In the genomic region with DNA sequence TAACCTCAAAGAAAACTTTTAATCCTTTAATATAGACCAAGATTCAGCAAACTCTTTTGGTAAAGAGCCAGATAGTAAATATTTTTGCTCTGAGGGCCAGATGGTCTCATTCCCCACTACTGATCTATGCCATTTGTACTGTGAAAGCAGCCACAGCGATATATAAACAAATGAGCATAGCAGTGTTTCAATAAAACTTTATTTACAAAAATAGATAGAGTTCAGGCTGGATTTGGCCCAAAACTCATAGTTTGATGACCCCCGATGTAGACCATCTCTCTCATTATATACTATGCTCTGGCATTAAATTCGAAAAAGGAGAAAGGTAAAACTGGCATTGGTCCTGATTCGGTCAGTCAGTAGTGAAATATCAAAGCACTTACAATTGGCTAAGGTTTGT, we compare ENCODE assay signal across 8 cellular contexts.
"Had no signal": no experiment of that assay in that cellular context is flagged by ENCODE, and none has a peak within 500 bp of the region (broad histone marks: within the 10 kb centered on the region; RNA-seq: fewer than 3 reads in every experiment).

No MANE protein-coding gene starts in this region.

- H3K36me3 ChIP-seq: HAP-1 had no signal

- ATAC-seq: HCT116 had no signal

- H3K27ac ChIP-seq: GM23248, HL-60 had no signal

- DNase-seq: GM23248, GOT3, H7, HFFc6, IMR-90 had no signal

- H3K4me1 ChIP-seq: HAP-1 had no signal

- H3K4me3 ChIP-seq: GM23248, HAP-1 had no signal

- H3K4me3 Mint-ChIP-seq: HFFc6 had no signal

- H3K9ac ChIP-seq: GM23248 had no signal

- H2AFZ ChIP-seq: GM23248 had no signal

- H3K9me3 Mint-ChIP-seq: HFFc6 had no signal

- H3K9me3 ChIP-seq: HAP-1 had no signal

- H3K27ac Mint-ChIP-seq: HFFc6 had no signal
